14 cellular contexts compared by ENCODE assay signal in genomic region chr19:10660346-10660745, GRCh38. TPM values are rescaled to one million over a fixed set of nuclear protein-coding genes. Genes with fewer than 3 reads are reported as not detected.
DNase-seq lines count a peak whose midpoint lies in the region; ATAC-seq and TF ChIP-seq lines count a peak whose summit lies in the region.
"Had no signal": no experiment of that assay in that cellular context is flagged by ENCODE, and none has a peak within 500 bp of the region (broad histone marks: within the 10 kb centered on the region; RNA-seq: fewer than 3 reads in every experiment).

No MANE protein-coding gene starts in this region.

- intact Hi-C loops in ovary (cut with DNase I), result no loop called here

- peaks cover 3% of the 10 kb centered on the region for H3K36me3 ChIP-seq in cardiac muscle cell
- H3K36me3 ChIP-seq in right atrium auricular region, result no peaks in the 10 kb centered on the region
- H3K36me3 ChIP-seq in SU-DHL-6 (ENCODE audit: low read length), result peaks cover 14% of the 10 kb centered on the region
- no peaks in the 10 kb centered on the region for H3K36me3 ChIP-seq in ovary

- ATAC-seq in GM19324 (IDR thresholded peaks at IDR 0.05; ENCODE audit: low FRiP score, unreplicated experiment), result no peak
- ATAC-seq: left colon had no signal

- H3K4me1 ChIP-seq in cardiac muscle cell (ENCODE audit: low read depth) (peaks cover 19% of the 10 kb centered on the region), right atrium auricular region (peaks cover 0 to 72% of the 10 kb centered on the region in 2 donors), ovary (ENCODE audit: insufficient read depth) (peaks cover 16% of the 10 kb centered on the region)

- TF ChIP-seq EP300 in ovary (IDR thresholded peaks at IDR 0.05), result no peak

- WGBS in ovary, 3 donors, result 76 to 79% (median 77%) methylated on average over 5 of the region's 5 CpGs

- H3K27me3 ChIP-seq in cardiac muscle cell (no peaks in the 10 kb centered on the region), right atrium auricular region (no peaks in the 10 kb centered on the region), SU-DHL-6 (ENCODE audit: low read length) (no peaks in the 10 kb centered on the region), ovary (no peaks in the 10 kb centered on the region)

- H3K9me2 ChIP-seq in SU-DHL-6 (replicated peaks; ENCODE audit: insufficient read depth, low read length), result no peaks in the 10 kb centered on the region

- H3F3A ChIP-seq in SU-DHL-6 (ENCODE audit: insufficient read depth), result peaks cover 49% of the 10 kb centered on the region

- H3K4me2 ChIP-seq in SU-DHL-6 (ENCODE audit: low read depth, low read length, poor library complexity, severe bottlenecking), result peak overlapping the region; percentile 91

- H2AFZ ChIP-seq in SU-DHL-6 (ENCODE audit: low read depth, low read length, severe bottlenecking), result no peak overlapping the region

- peaks cover 100% of the 10 kb centered on the region for H3K79me2 ChIP-seq in SU-DHL-6 (ENCODE audit: insufficient read depth, low read length)

- H3K9me3 ChIP-seq in cardiac muscle cell (ENCODE audit: low read depth), result no peaks in the 10 kb centered on the region
- H3K9me3 ChIP-seq in right atrium auricular region, result no peaks in the 10 kb centered on the region
- H3K9me3 ChIP-seq in SU-DHL-6 (ENCODE audit: insufficient read depth, low read length), result no peaks in the 10 kb centered on the region
- H3K9me3 ChIP-seq in ovary, result no peaks in the 10 kb centered on the region

- DNase-seq in cardiac muscle cell (ENCODE audit: low read depth in 1 of 2, low spot score in 1 of 2), result no peak
- DNase-seq in right atrium auricular region (ENCODE audit: low spot score), result no peak
- DNase-seq in epithelial cell of prostate (ENCODE audit: low read depth, low spot score), result no peak
- DNase-seq in ovary, result no peak
- DNase-seq in 8988T, result no peak
- DNase-seq in cerebellum (ENCODE audit: low spot score), result no peak
- DNase-seq: activated CD4-positive, alpha-beta T cell treated with anti-CD3 and anti-CD28 coated beads for 48 hours; aorta; DMS 273 treated with DMSO at 0.1 percent for 48 hours; left colon; NCI-H82; T-helper 2 cell had no signal

- no peak for TF ChIP-seq POLR2A in ovary (IDR thresholded peaks at IDR 0.05)

- H3K27ac ChIP-seq in cardiac muscle cell (peak overlapping the region; percentile 23), right atrium auricular region (no peak overlapping the region), SU-DHL-6 (ENCODE audit: low read depth, low read length) (no peak overlapping the region), epithelial cell of prostate (peak overlapping the region; percentile 64), ovary (no peak overlapping the region)

- TF ChIP-seq CTCF in cardiac muscle cell (IDR thresholded peaks at IDR 0.05; ENCODE audit: low read depth, low read length) (no peak), right atrium auricular region (IDR thresholded peaks at IDR 0.05) (no peak), SU-DHL-6 (IDR thresholded peaks at IDR 0.05; ENCODE audit: insufficient read depth, low read length, poor library complexity, severe bottlenecking) (no peak), ovary (IDR thresholded peaks at IDR 0.05) (no peak)

- peaks cover 39% of the 10 kb centered on the region for H4K20me1 ChIP-seq in SU-DHL-6 (ENCODE audit: low read depth, low read length)

- peak overlapping the region; percentile 29; the same call in 1 of the 2 replicates for H3K9ac ChIP-seq in SU-DHL-6 (ENCODE audit: low read length)

- H3K4me3 ChIP-seq in cardiac muscle cell, result no peak overlapping the region
- no peak overlapping the region for H3K4me3 ChIP-seq in right atrium auricular region
- H3K4me3 ChIP-seq in SU-DHL-6 (ENCODE audit: insufficient read depth, low read length, poor library complexity, severe bottlenecking), result no peak overlapping the region
- no peak overlapping the region for H3K4me3 ChIP-seq in ovary

RNA-seq across cellular contexts. Expression of gene ILF3, which starts 6.2 kb away (rescaled TPM):
- total RNA-seq in cardiac muscle cell, result 180 and 224 TPM in 2 replicates
- 181 and 191 TPM in 2 replicates for polyA plus RNA-seq in cardiac muscle cell
- total RNA-seq in right atrium auricular region, result 10 to 100 TPM; 59.2 to 75.1 TPM
- 100 to 1,000 TPM in 6 of 7 donors, 10 to 100 TPM in 1; 90.0 to 295 (median 246) TPM for total RNA-seq in ovary
- 100 to 1,000 TPM; 120 to 149 TPM for polyA plus RNA-seq in ovary
- total RNA-seq in cerebellum, result 163 TPM

RNA-seq across cellular contexts. Expression of gene SLC44A2, which starts 35.0 kb away (rescaled TPM):
- 78.8 and 109 TPM in 2 replicates for total RNA-seq in cardiac muscle cell
- polyA plus RNA-seq in cardiac muscle cell, result 108 and 162 TPM in 2 replicates
- 10 to 100 TPM; 91.3 to 96.2 TPM for total RNA-seq in right atrium auricular region
- total RNA-seq in ovary, result 100 to 1,000 TPM in 1 of 7 donors, 10 to 100 TPM in 6; 18.1 to 137 (median 52.3) TPM
- polyA plus RNA-seq in ovary, result 10 to 100 TPM; 37.6 to 94.1 TPM
- 28.6 TPM for total RNA-seq in cerebellum

RNA-seq across cellular contexts. Expression of gene QTRT1, which starts 40.9 kb away (rescaled TPM):
- total RNA-seq in cardiac muscle cell (30.6 and 35.0 TPM in 2 replicates), right atrium auricular region (10 to 100 TPM; 15.2 to 15.8 TPM), ovary (10 to 100 TPM; 33.3 to 61.0 (median 51.5) TPM), cerebellum (28.1 TPM)
- polyA plus RNA-seq in cardiac muscle cell (70.8 and 84.1 TPM in 2 replicates), ovary (10 to 100 TPM in 1 of 2 donors, 1 to 10 TPM in 1; 3.2 to 59.1 TPM)

RNA-seq across cellular contexts. Expression of gene DNM2, which starts 57.5 kb away (rescaled TPM):
- total RNA-seq in cardiac muscle cell, result 122 and 124 TPM in 2 replicates
- polyA plus RNA-seq in cardiac muscle cell, result 132 and 146 TPM in 2 replicates
- 100 to 1,000 TPM; 111 to 144 TPM for total RNA-seq in right atrium auricular region
- total RNA-seq in ovary, result 100 to 1,000 TPM in 3 of 7 donors, 10 to 100 TPM in 4; 51.1 to 121 (median 87.5) TPM
- polyA plus RNA-seq in ovary, result 10 to 100 TPM; 53.7 to 68.6 TPM
- total RNA-seq in cerebellum, result 67.1 TPM

Comparison
In these comparisons a context has a peak if more than half of its experiments do, and no peak if none do; other contexts are left out.
1. H3K27ac ChIP-seq: peak in cardiac muscle cell (single experiment) and epithelial cell of prostate (single experiment); none in right atrium auricular region (0 of 2), SU-DHL-6 (single experiment) and ovary (0 of 2).